Comparison of ENCODE assay signal across 27 cellular contexts in genomic region chr2:201361078-201361477, GRCh38. TPM values are rescaled to one million over a fixed set of nuclear protein-coding genes. Genes with fewer than 3 reads are reported as not detected.
"Had no signal": no experiment of that assay in that cellular context is flagged by ENCODE, and none has a peak within 500 bp of the region (broad histone marks: within the 10 kb centered on the region; RNA-seq: fewer than 3 reads in every experiment).

No MANE protein-coding gene starts in this region.

- H3K9me3 ChIP-seq: gastrocnemius medialis, mucosa of descending colon, prostate gland, right atrium auricular region, stomach, thyroid gland, vagina had no signal

- H3K27me3 ChIP-seq: gastrocnemius medialis, right atrium auricular region, stomach, thyroid gland, vagina had no signal

- DNase-seq: effector CD8-positive, alpha-beta T cell; endodermal cell; foreskin fibroblast; gastrocnemius medialis; left ventricle myocardium superior; mucosa of descending colon; naive B cell; nephron progenitor cell; nucleus accumbens; stimulated activated CD4-positive, alpha-beta T cell treated with anti-CD3 and anti-CD28 coated beads, Interleukin-12 subunit alpha, Interleukin-12 subunit beta, amount 100 ng/mL, for 4 hours; stimulated activated CD4-positive, alpha-beta T cell treated with anti-CD3 and anti-CD28 coated beads, Interleukin-1b, Interleukin-23, amount 100 ng/mL, for 48 hours; stimulated activated CD4-positive, alpha-beta T cell treated with anti-CD3 and anti-CD28 coated beads, Interleukin-4, amount 100 ng/mL, for 24 hours; stimulated activated naive CD4-positive, alpha-beta T cell treated with Interleukin-2 at 50 U/mL for 16 hours; stomach; thyroid gland; trophoblast cell had no signal

- H3K4me1 ChIP-seq: prostate gland, vagina had no signal

- H3K9me3 Mint-ChIP-seq: dendritic cell treated with granulocyte-macrophage colony-stimulating factor and Interleukin-4, amounts not matched to agents 40 ng/mL and 50 ng/mL, for 4 days; memory B cell; stimulated activated effector memory CD8-positive, alpha-beta T cell treated with anti-CD3 and anti-CD28 coated beads, Interleukin-12 subunit alpha, Interleukin-12 subunit beta, amount 100 ng/mL, for 72 hours had no signal

- H3K4me3 Mint-ChIP-seq: dendritic cell treated with granulocyte-macrophage colony-stimulating factor and Interleukin-4, amounts not matched to agents 40 ng/mL and 50 ng/mL, for 4 days; endodermal cell; memory B cell; naive B cell; nephron progenitor cell; stimulated activated effector memory CD8-positive, alpha-beta T cell treated with anti-CD3 and anti-CD28 coated beads, Interleukin-12 subunit alpha, Interleukin-12 subunit beta, amount 100 ng/mL, for 72 hours had no signal

- ATAC-seq: esophagus mucosa; gastrocnemius medialis; mucosa of descending colon; sciatic nerve; stimulated activated effector memory CD8-positive, alpha-beta T cell treated with anti-CD3 and anti-CD28 coated beads, Interleukin-12 subunit alpha, Interleukin-12 subunit beta, amount 100 ng/mL, for 72 hours had no signal

- H3K27ac ChIP-seq: epithelial cell of prostate, gastrocnemius medialis, prostate gland, right atrium auricular region, stomach, thyroid gland, vagina had no signal

- H3K27me3 Mint-ChIP-seq: dendritic cell treated with granulocyte-macrophage colony-stimulating factor and Interleukin-4, amounts not matched to agents 40 ng/mL and 50 ng/mL, for 4 days; memory B cell; naive B cell had no signal

- H3K36me3 ChIP-seq: prostate gland, vagina had no signal

- H3K27ac Mint-ChIP-seq: dendritic cell treated with granulocyte-macrophage colony-stimulating factor and Interleukin-4, amounts not matched to agents 40 ng/mL and 50 ng/mL, for 4 days; endodermal cell; memory B cell; naive B cell; nephron progenitor cell; stimulated activated effector memory CD8-positive, alpha-beta T cell treated with anti-CD3 and anti-CD28 coated beads, Interleukin-12 subunit alpha, Interleukin-12 subunit beta, amount 100 ng/mL, for 72 hours had no signal

- H3K4me3 ChIP-seq: gastrocnemius medialis, lung, mucosa of descending colon, prostate gland, right atrium auricular region, smooth muscle cell, stomach, thyroid gland, vagina had no signal

RNA-seq across cellular contexts. Expression of gene FLACC1, which starts 3.9 kb away (rescaled TPM):
- polyA plus RNA-seq: smooth muscle cell had no signal
